ENCODE assay signal across 20 cellular contexts in the genomic region with DNA sequence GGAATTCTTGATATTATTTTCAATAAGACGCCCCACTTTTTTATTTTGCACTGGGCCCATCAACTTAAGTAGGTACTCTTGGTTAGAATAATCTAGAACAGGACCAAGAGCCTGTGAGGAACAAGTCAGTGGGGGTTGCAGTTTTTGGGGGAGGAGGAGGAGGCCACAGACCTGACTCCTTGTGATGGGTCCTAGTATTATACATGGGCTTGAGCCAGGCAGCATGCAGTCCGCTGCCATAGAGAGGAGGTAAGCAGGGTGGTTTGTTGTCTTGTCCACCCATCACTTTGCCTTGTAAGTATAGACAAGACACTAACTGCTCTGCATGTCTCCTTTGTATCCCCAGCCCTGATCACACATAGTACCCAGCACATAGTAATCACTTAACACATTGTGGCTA. TPM values are rescaled to one million over a fixed set of nuclear protein-coding genes. Genes with fewer than 3 reads are reported as not detected.
DNase-seq lines count a peak whose midpoint lies in the region; ATAC-seq, FAIRE-seq and TF ChIP-seq lines count a peak whose summit lies in the region.
"Had no signal": no experiment of that assay in that cellular context is flagged by ENCODE, and none has a peak within 500 bp of the region (broad histone marks: within the 10 kb centered on the region; RNA-seq: fewer than 3 reads in every experiment).

No MANE protein-coding gene starts in this region.

- no peak overlapping the region for H4K91ac ChIP-seq in H1 (replicated peaks; ENCODE audit: insufficient read length, low read length)

- no peak overlapping the region for H3K4ac ChIP-seq in H1 (replicated peaks; ENCODE audit: insufficient read length, low read depth, low read length)

- H3K4me3 Mint-ChIP-seq in GM23338 (no peak overlapping the region), astrocyte (ENCODE audit: unreplicated experiment) (no peak overlapping the region)
- H3K4me3 Mint-ChIP-seq: B cell; CD4-positive, CD25-positive, alpha-beta regulatory T cell; CD8-positive, alpha-beta T cell had no signal

- H4K8ac ChIP-seq in H1 (ENCODE audit: extremely low read depth, insufficient read depth, low read length) = no peak overlapping the region

- H3K4me1 Mint-ChIP-seq in GM23338 (peaks cover 88% of the 10 kb centered on the region), astrocyte (ENCODE audit: low read depth, unreplicated experiment) (peaks cover 51% of the 10 kb centered on the region)
- H3K4me1 Mint-ChIP-seq: B cell; CD4-positive, CD25-positive, alpha-beta regulatory T cell had no signal

- no peak; a peak in 1 of 3 replicates for TF ChIP-seq POLR2A in H1 (IDR thresholded peaks at IDR 0.05; ENCODE audit: control extremely low read depth in 1 of 2, low read depth in 2 of 2, low read length in 2 of 2)

- H3K27ac Mint-ChIP-seq in GM23338 (peak overlapping the region; percentile 15; the same call in 1 of the 2 replicates), astrocyte (ENCODE audit: unreplicated experiment) (peak overlapping the region; percentile 51)
- H3K27ac Mint-ChIP-seq: B cell; CD4-positive, CD25-positive, alpha-beta regulatory T cell; CD8-positive, alpha-beta T cell had no signal

- H2BK12ac ChIP-seq in H1 (ENCODE audit: low read depth, low read length) = no peak overlapping the region

- TF ChIP-seq RAD21 in H1 (IDR thresholded peaks at IDR 0.05 in 1 of 2, conservative IDR thresholded peaks at IDR 0.05 in 1 of 2; ENCODE audit: low read depth in 2 of 2, low read length in 2 of 2) = no peak

- H2BK15ac ChIP-seq in H1 (ENCODE audit: low read length) = no peak overlapping the region

- 0 out of 2 replicates have a peak overlapping the region, but pooled peaks have one; percentile 19 for H2BK5ac ChIP-seq in H1 (ENCODE audit: low read depth, low read length)

- no peak for TF ChIP-seq EP300 in H1 (IDR thresholded peaks at IDR 0.05; ENCODE audit: borderline replicate concordance in 1 of 2, low read depth in 2 of 2, low read length in 2 of 2)

- ATAC-seq in GM23338 (no peak), HG03025 (IDR thresholded peaks at IDR 0.05; ENCODE audit: low FRiP score, unreplicated experiment) (no peak)
- ATAC-seq: CD8-positive, alpha-beta T cell; HCT116 had no signal

- H3K79me1 ChIP-seq in H1 (ENCODE audit: low read depth, low read length) = peaks cover 13% of the 10 kb centered on the region

- H3K79me2 ChIP-seq in GM23338 (replicated peaks; ENCODE audit: insufficient read depth) (peaks cover 100% of the 10 kb centered on the region), astrocyte (ENCODE audit: insufficient read depth, low read length) (peaks cover 36% of the 10 kb centered on the region), H1 (ENCODE audit: control insufficient read depth in 1 of 2, insufficient read depth in 2 of 2, low read length in 2 of 2) (peaks cover 26 to 100% of the 10 kb centered on the region in 2 experiments)

- H3K36me3 Mint-ChIP-seq in GM23338 (ENCODE audit: low read depth) (peaks cover 4% of the 10 kb centered on the region; the same call in 2 of the 3 replicates), astrocyte (ENCODE audit: low read depth, unreplicated experiment) (no peaks in the 10 kb centered on the region)
- H3K36me3 Mint-ChIP-seq: CD4-positive, CD25-positive, alpha-beta regulatory T cell; CD8-positive, alpha-beta T cell had no signal

- H3K27me3 ChIP-seq in GM23338 (ENCODE audit: insufficient read depth) = no peaks in the 10 kb centered on the region
- H3K27me3 ChIP-seq in astrocyte (ENCODE audit: insufficient read depth, low read length) = no peaks in the 10 kb centered on the region
- H3K27me3 ChIP-seq in H1 (replicated peaks in 1 of 4; ENCODE audit: control insufficient read depth in 3 of 4, extremely low read depth in 1 of 4, insufficient read depth in 3 of 4, low read length in 3 of 4) = no peaks in the 10 kb centered on the region
- H3K27me3 ChIP-seq: BLaER1 had no signal

- no peak overlapping the region for H3K18ac ChIP-seq in H1 (ENCODE audit: extremely low read depth, low read length)

- H3K23ac ChIP-seq in H1 (ENCODE audit: insufficient read length) = no peak overlapping the region

- H2BK120ac ChIP-seq in H1 (replicated peaks; ENCODE audit: low read depth, low read length) = no peak overlapping the region

- POLR2A ChIA-PET in H1 (lab: Charles Lee; ENCODE audit: partially characterized antibody) = interaction anchor here (1.0 kb wide), 1 partner anchor 13 kb away, joined by 3 read pairs; no protein-coding TSS in a partner anchor

- TF ChIP-seq CTCF in GM23338 (conservative IDR thresholded peaks at IDR 0.05; ENCODE audit: low read depth in 2 of 2) (no peak), astrocyte (IDR thresholded peaks at IDR 0.05; ENCODE audit: insufficient read depth, low read depth, low read length) (no peak), H1 (IDR thresholded peaks at IDR 0.05; ENCODE audit: control extremely low read depth in 1 of 3, insufficient read depth in 1 of 3, low read depth in 1 of 3, low read length in 3 of 3) (no peak)

- WGBS in H1 (ENCODE audit: extremely low coverage in 1 of 2, insufficient coverage in 1 of 2, insufficient read length in 1 of 2, insufficient replicate concordance in 2 of 2, low coverage in 1 of 2, low lambda C conversion rate in 2 of 2, missing lambda C conversion rate in 1 of 2), 2 experiments = 94% methylated on average over 2 of the region's 2 CpGs; no CpG with 5 or more reads in 1 of the 2 experiments

- CTCF ChIA-PET in H1 (lab: Charles Lee; ENCODE audit: partially characterized antibody) = interaction anchor here (5.9 kb wide), 1 partner anchor 20 kb away, joined by 50 read pairs; no protein-coding TSS in a partner anchor

- H3K14ac ChIP-seq in H1 (ENCODE audit: insufficient read length) = no peak overlapping the region

- H3K9me3 Mint-ChIP-seq in GM23338 (no peaks in the 10 kb centered on the region), astrocyte (ENCODE audit: unreplicated experiment) (no peaks in the 10 kb centered on the region)
- H3K9me3 Mint-ChIP-seq: CD8-positive, alpha-beta T cell; H9 had no signal

- peaks cover 24% of the 10 kb centered on the region for H4K20me1 ChIP-seq in GM23338 (replicated peaks; ENCODE audit: insufficient read depth)
- peaks cover 64% of the 10 kb centered on the region for H4K20me1 ChIP-seq in astrocyte (ENCODE audit: insufficient read depth, low read length)
- H4K20me1 ChIP-seq in H1 (replicated peaks in 1 of 2; ENCODE audit: control insufficient read depth in 1 of 2, insufficient read depth in 2 of 2, low read length in 2 of 2) = peaks cover 1 to 4% of the 10 kb centered on the region in 2 experiments

- H3K36me3 ChIP-seq in GM23338 (ENCODE audit: insufficient read depth) (no peaks in the 10 kb centered on the region), astrocyte (ENCODE audit: insufficient read depth, low read length) (no peaks in the 10 kb centered on the region), H1 (ENCODE audit: control insufficient read depth in 2 of 4, insufficient read depth in 4 of 4, low read length in 3 of 4) (no peaks in the 10 kb centered on the region)
- H3K36me3 ChIP-seq: BLaER1 had no signal

- H3K9me3 ChIP-seq in astrocyte (ENCODE audit: insufficient read depth, low read depth, low read length) (no peaks in the 10 kb centered on the region), H1 (ENCODE audit: insufficient read depth in 2 of 2, low read depth in 1 of 2, low read length in 1 of 2) (no peaks in the 10 kb centered on the region)
- H3K9me3 ChIP-seq: BLaER1, Caco-2 had no signal

- H3K27ac ChIP-seq in GM23338 (ENCODE audit: low read depth) (no peak overlapping the region), astrocyte (ENCODE audit: low read depth, low read length) (no peak overlapping the region), H1 (ENCODE audit: low read depth, low read length) (no peak overlapping the region)
- H3K27ac ChIP-seq: 22Rv1, BLaER1, C4-2B had no signal

- H2AFZ ChIP-seq in GM23338 (no peak overlapping the region), astrocyte (ENCODE audit: low read depth, low read length) (no peak overlapping the region), H1 (ENCODE audit: low read length) (no peak overlapping the region)

- no peaks in the 10 kb centered on the region for H3K23me2 ChIP-seq in H1 (ENCODE audit: low read depth, low read length)

- H3K4me1 ChIP-seq in GM23338 (ENCODE audit: insufficient read depth) (peaks cover 93% of the 10 kb centered on the region), astrocyte (ENCODE audit: insufficient read depth, low read length) (peaks cover 27% of the 10 kb centered on the region), H1 (replicated peaks in 1 of 4; ENCODE audit: control insufficient read depth in 3 of 4, insufficient read depth in 4 of 4, low read length in 3 of 4) (peaks cover 27 to 46% (median 41%) of the 10 kb centered on the region in 4 experiments)
- H3K4me1 ChIP-seq: BLaER1, Caco-2 had no signal

- H4K5ac ChIP-seq in H1 (ENCODE audit: insufficient read length, low read depth, low read length) = no peak overlapping the region

- FAIRE-seq in astrocyte (lab: Jason Lieb, UNC) = no peak
- peak; percentile 13 for FAIRE-seq in H1 (lab: Jason Lieb, UNC)
- FAIRE-seq: A204.1, G401.6, GM12892 had no signal

- no peak overlapping the region for H2AK5ac ChIP-seq in H1 (ENCODE audit: low read depth, low read length)

- H3F3A ChIP-seq in GM23338 (replicated peaks; ENCODE audit: low read depth) = 0 out of 2 replicates have a peak, but pooled peaks cover 3% of the 10 kb centered on the region

- H3K9ac ChIP-seq in astrocyte (ENCODE audit: low read length) = no peak overlapping the region
- H3K9ac ChIP-seq in H1 (replicated peaks in 1 of 4; ENCODE audit: extremely low read depth in 1 of 4, low read depth in 3 of 4, low read length in 3 of 4) = no peak overlapping the region
- H3K9ac ChIP-seq: BLaER1 had no signal

- in situ Hi-C loops in KBM-7 (cut with MboI; ENCODE audit: low pct_unique_long_range_greater_than_20kb, low sequenced_read_pairs) = no loop called here

- H3K4me2 ChIP-seq in GM23338 = no peak overlapping the region
- no peak overlapping the region for H3K4me2 ChIP-seq in astrocyte (ENCODE audit: low read length)
- no peak overlapping the region for H3K4me2 ChIP-seq in H1 (ENCODE audit: insufficient read depth in 1 of 2, low read depth in 2 of 2, low read length in 2 of 2)
- H3K4me2 ChIP-seq: BLaER1 had no signal

- H3K27me3 Mint-ChIP-seq in GM23338 (ENCODE audit: insufficient read depth, low read depth, poor library complexity) (peaks cover 17% of the 10 kb centered on the region), astrocyte (ENCODE audit: low read depth, unreplicated experiment) (no peaks in the 10 kb centered on the region)

- H3K4me3 ChIP-seq in GM23338 (no peak overlapping the region), astrocyte (ENCODE audit: insufficient read depth, low read depth, low read length) (no peak overlapping the region), H1 (ENCODE audit: extremely low read depth in 1 of 4, insufficient read depth in 2 of 4, low read depth in 3 of 4, low read length in 4 of 4) (no peak overlapping the region)
- H3K4me3 ChIP-seq: BLaER1 had no signal

- no peak overlapping the region for H2BK20ac ChIP-seq in H1 (ENCODE audit: low read length)

- H3K56ac ChIP-seq in H1 (replicated peaks; ENCODE audit: insufficient read length, low read depth, low read length) = no peak overlapping the region

- H3K9me2 ChIP-seq in GM23338 (ENCODE audit: insufficient read depth) = no peaks in the 10 kb centered on the region

- no peak for DNase-seq in GM23338 (ENCODE audit: low spot score)
- no peak for DNase-seq in astrocyte (ENCODE audit: low read depth)
- no peak for DNase-seq in H1 (ENCODE audit: low read depth in 1 of 2, low spot score in 2 of 2)
- DNase-seq in KBM-7 = no peak
- no peak for DNase-seq in activated CD4-positive, alpha-beta T cell treated with anti-CD3 and anti-CD28 coated beads for 48 hours
- DNase-seq: Caco-2; CD4-positive, CD25-positive, alpha-beta regulatory T cell; CD8-positive, alpha-beta T cell; DMS153; DND-41; H9 had no signal

RNA-seq across cellular contexts. Expression of a gene that starts 24.5 kb away (rescaled TPM):
- 94.3 and 96.0 TPM in 2 replicates for total RNA-seq in GM23338 (2014; rRNA removed; shearing (Covaris generic))
- 53.8 and 59.7 TPM in 2 replicates for polyA plus RNA-seq in GM23338 (2016; fragmentation: Nextera tagmentation; extraction: Ambion mirVana)
- 38.3 and 40.5 TPM in 2 replicates for total RNA-seq in astrocyte
- 70.3 and 73.6 TPM in 2 replicates for total RNA-seq in H1 (2021; fragmentation: NEBNext Ultra II Directional; extraction: Animal tissue kit (Norgen Biotek cat#: 25700))
- 27.5 and 33.6 TPM in 2 replicates for polyA plus RNA-seq in H1 (2011; rRNA removed)
- 31.7 TPM for polyA plus RNA-seq in H1 (2011; cell fraction: cytosol; rRNA removed)
- polyA plus RNA-seq in H1 (2011; cell fraction: nucleus; rRNA removed) = 72.5 TPM
- 31.8 to 40.7 TPM (median 40.1 TPM) in 4 replicates for polyA plus RNA-seq in H1 (2012, experiment 1 of 2)
- polyA plus RNA-seq in H1 (2012, experiment 2 of 2) = 4.2 TPM
- 68.4 TPM for polyA plus RNA-seq in H1 (2013, experiment 1 of 2)
- polyA plus RNA-seq in H1 (2013, experiment 2 of 2) = 76.5 TPM
- polyA minus RNA-seq in H1 (2011; rRNA and poly(A)+ RNA removed) = 186 and 264 TPM in 2 replicates
- 54.3 TPM for polyA minus RNA-seq in H1 (2011; cell fraction: cytosol; rRNA and poly(A)+ RNA removed)
- 152 TPM for polyA minus RNA-seq in H1 (2011; cell fraction: nucleus; rRNA and poly(A)+ RNA removed)
- total RNA-seq: CD4-positive, CD25-positive, alpha-beta regulatory T cell; CD8-positive, alpha-beta T cell had no signal
- polyA plus RNA-seq: CD4-positive, CD25-positive, alpha-beta regulatory T cell had no signal
